In genomic region chr10:14667270-14667669, GRCh38 we compare ENCODE assay signal across 1 cellular context.
TF ChIP-seq lines count a peak whose summit lies in the region.

No MANE protein-coding gene starts in this region.

TF ChIP-seq in SK-N-SH, 30 proteins besides CTCF, POLR2A, EP300 and RAD21 (continued from another document):
- TF ChIP-seq REST (IDR thresholded peaks at IDR 0.05; ENCODE audit: low read depth, low read length) (no peak), MAX (IDR thresholded peaks at IDR 0.05; ENCODE audit: low read depth) (no peak), TAF1 (IDR thresholded peaks at IDR 0.05; ENCODE audit: borderline replicate concordance, low read depth, low read length) (no peak), PBX3 (IDR thresholded peaks at IDR 0.05) (peak; percentile 79), YY1 (IDR thresholded peaks at IDR 0.05; ENCODE audit: low read depth) (no peak), FOXM1 (IDR thresholded peaks at IDR 0.05; ENCODE audit: low read depth) (no peak), GATA2 (CRISPR knock-in tag; IDR thresholded peaks at IDR 0.05) (peak; percentile 90), FOSL2 (IDR thresholded peaks at IDR 0.05; ENCODE audit: borderline replicate concordance, low read depth) (no peak)
